ENCODE assay signal across 2 cellular contexts in the genomic region with DNA sequence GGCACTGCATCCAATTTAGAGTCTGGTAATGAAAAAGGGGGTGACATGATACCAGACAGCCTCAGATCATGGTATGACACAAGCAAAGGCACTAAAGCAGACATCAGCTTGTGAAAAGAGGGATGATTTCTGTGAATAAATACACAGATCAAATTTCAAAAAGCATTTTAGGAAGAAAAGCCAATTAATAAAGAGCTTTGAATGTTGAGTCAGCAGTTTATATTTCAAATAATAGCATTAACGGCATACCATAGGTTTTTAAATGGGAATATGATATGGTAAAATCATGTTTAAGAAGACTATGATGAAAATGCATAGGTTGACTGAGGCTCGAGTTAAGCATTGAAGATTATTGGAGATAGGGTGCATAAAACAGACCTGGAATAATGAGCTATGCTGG.
TF ChIP-seq lines count a peak whose summit lies in the region.

No MANE protein-coding gene starts in this region.

TF ChIP-seq in A549, 52 proteins besides CTCF, POLR2A, EP300 and RAD21:
- TF ChIP-seq, protein P1, sequence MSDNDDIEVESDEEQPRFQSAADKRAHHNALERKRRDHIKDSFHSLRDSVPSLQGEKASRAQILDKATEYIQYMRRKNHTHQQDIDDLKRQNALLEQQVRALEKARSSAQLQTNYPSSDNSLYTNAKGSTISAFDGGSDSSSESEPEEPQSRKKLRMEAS (IDR thresholded peaks at IDR 0.05): no peak
- TF ChIP-seq ZNF302 (CRISPR knock-in tag; IDR thresholded peaks at IDR 0.05): no peak
- TF ChIP-seq MAFK (IDR thresholded peaks at IDR 0.05; ENCODE audit: partially characterized antibody): peak; percentile 92
- TF ChIP-seq GATA3 (IDR thresholded peaks at IDR 0.05; ENCODE audit: borderline replicate concordance): no peak
- TF ChIP-seq HOXB5 (CRISPR knock-in tag; IDR thresholded peaks at IDR 0.05): no peak
- TF ChIP-seq BHLHE40 (IDR thresholded peaks at IDR 0.05; ENCODE audit: low read depth, low read length): no peak
- TF ChIP-seq HOXA7 (CRISPR knock-in tag; IDR thresholded peaks at IDR 0.05): no peak

TF ChIP-seq in H1, 55 proteins besides CTCF, POLR2A, EP300 and RAD21:
- TF ChIP-seq ATF3 (IDR thresholded peaks at IDR 0.05; ENCODE audit: insufficient read depth, low read depth, low read length) (no peak), MAFK (IDR thresholded peaks at IDR 0.05; ENCODE audit: low read depth, low read length) (peak; percentile 55; the same call in 1 of the 2 replicates), CBX8 (IDR thresholded peaks at IDR 0.05; ENCODE audit: borderline replicate concordance, low read depth, low read length) (no peak), TBP (IDR thresholded peaks at IDR 0.05; ENCODE audit: low read depth, low read length) (no peak), NRF1 (IDR thresholded peaks at IDR 0.05; ENCODE audit: low read depth, low read length) (no peak), SIX5 (IDR thresholded peaks at IDR 0.05; ENCODE audit: low read depth, low read length) (no peak)
